ENCODE assay signal across 11 cellular contexts in the genomic region with DNA sequence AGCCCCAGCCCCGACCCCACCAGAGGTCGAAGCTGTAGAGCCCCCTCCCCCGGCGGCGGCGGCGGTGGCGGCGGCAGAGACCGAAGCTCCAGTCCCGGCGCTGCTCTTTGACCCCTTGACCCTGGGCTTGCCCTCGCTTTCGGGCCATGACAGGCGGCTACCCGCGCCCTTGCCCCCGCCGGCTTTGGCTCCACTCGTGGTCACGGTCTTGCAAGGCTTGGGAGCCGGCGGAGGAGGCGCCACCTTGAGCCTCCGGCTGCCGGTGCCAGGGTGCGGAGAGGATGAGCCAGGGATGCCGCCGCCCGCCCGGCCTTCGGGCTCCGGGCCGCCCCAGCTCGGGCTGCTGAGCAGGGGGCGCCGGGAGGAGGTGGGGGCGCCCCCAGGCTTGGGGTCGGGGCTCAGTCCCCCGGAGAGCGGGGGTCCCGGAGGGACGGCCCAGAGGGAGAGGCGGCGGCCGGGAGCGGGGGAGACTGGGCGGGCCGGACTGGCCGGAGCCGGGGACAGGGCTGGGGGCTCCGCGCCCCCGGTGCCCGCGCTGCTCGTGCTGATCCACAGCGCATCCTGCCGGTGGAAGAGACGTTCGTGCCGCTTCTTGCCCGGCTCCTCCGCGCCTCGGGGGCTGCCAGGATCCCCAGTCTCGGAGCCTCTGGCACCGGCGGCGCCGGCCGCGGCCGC. TPM values are rescaled to one million over a fixed set of nuclear protein-coding genes. Genes with fewer than 3 reads are reported as not detected.
DNase-seq lines count a peak whose midpoint lies in the region; ATAC-seq and TF ChIP-seq lines count a peak whose summit lies in the region.
"Had no signal": no experiment of that assay in that cellular context is flagged by ENCODE, and none has a peak within 500 bp of the region (broad histone marks: within the 10 kb centered on the region; RNA-seq: fewer than 3 reads in every experiment).

No MANE protein-coding gene starts in this region.

- WGBS in GM23248 (ENCODE audit: low coverage in 1 of 2, low lambda C conversion rate in 2 of 2, missing lambda C conversion rate in 2 of 2), 2 experiments: 2% methylated on average over 36 to 49 of the region's 74 CpGs
- 14% methylated on average over 74 of the region's 74 CpGs for WGBS in right cardiac atrium

- H3K9me2 ChIP-seq in GM23248 (ENCODE audit: insufficient read depth): no peaks in the 10 kb centered on the region

- TF ChIP-seq CTCF in WI38 (IDR thresholded peaks at IDR 0.05; ENCODE audit: low read depth, low read length): no peak

- H3F3A ChIP-seq in GM23248 (ENCODE audit: insufficient read depth): no peaks in the 10 kb centered on the region

- H4K20me1 ChIP-seq in GM23248 (ENCODE audit: insufficient read depth): no peaks in the 10 kb centered on the region

- H3K36me3 ChIP-seq in GM23248 (ENCODE audit: low read depth) (no peaks in the 10 kb centered on the region), skeletal muscle tissue (ENCODE audit: control insufficient read depth in 3 of 3, insufficient read depth in 3 of 3, low read length in 3 of 3) (no peaks in the 10 kb centered on the region)

- no peaks in the 10 kb centered on the region for H3K79me2 ChIP-seq in GM23248 (ENCODE audit: insufficient read depth)

- H3K9ac ChIP-seq in GM23248: no peak overlapping the region
- peak overlapping the region in 1 of 3 donors; percentile 72 for H3K9ac ChIP-seq in skeletal muscle tissue (ENCODE audit: low read depth in 1 of 3, low read length in 3 of 3)

- H3K4me2 ChIP-seq in GM23248 (ENCODE audit: unreplicated experiment): peak overlapping the region; percentile 74

- H3K4me3 ChIP-seq in GM23248 (peak overlapping the region; percentile 53), WI38 (ENCODE audit: low read depth, low read length) (peak overlapping the region; percentile 27), right cardiac atrium (ENCODE audit: low read length) (peak overlapping the region; percentile 40), skeletal muscle tissue (ENCODE audit: low read length in 3 of 3) (peak overlapping the region in 2 of 3 donors; percentile 40 to 54)

- intact Hi-C loops in right cardiac atrium (cut with DNase I): no loop called here

- ATAC-seq in right cardiac atrium (peak in 1 of 2 donors; percentile 7), GM21737 (IDR thresholded peaks at IDR 0.05; ENCODE audit: unreplicated experiment) (no peak), GM21528 (IDR thresholded peaks at IDR 0.05; ENCODE audit: low FRiP score, unreplicated experiment) (no peak)

- H3K9me3 ChIP-seq in GM23248 (ENCODE audit: low read depth) (no peaks in the 10 kb centered on the region), right cardiac atrium (ENCODE audit: control insufficient read depth, low read length) (no peaks in the 10 kb centered on the region), skeletal muscle tissue (ENCODE audit: control insufficient read depth in 3 of 3, low read length in 3 of 3) (no peaks in the 10 kb centered on the region)

- H2AFZ ChIP-seq in GM23248: no peak overlapping the region

- in situ Hi-C loops in GM23248 (cut with MboI): no loop called here
- in situ Hi-C loops in KBM-7 (cut with MboI; ENCODE audit: low pct_unique_long_range_greater_than_20kb, low sequenced_read_pairs): no loop called here

- no peak overlapping the region for H3K27ac ChIP-seq in GM23248
- no peak overlapping the region for H3K27ac ChIP-seq in right cardiac atrium (ENCODE audit: low read length)
- no peak overlapping the region for H3K27ac ChIP-seq in skeletal muscle tissue (ENCODE audit: low read depth, low read length)
- H3K27ac ChIP-seq: HL-60 had no signal

- peaks cover 40% of the 10 kb centered on the region for H3K27me3 ChIP-seq in GM23248 (replicated peaks; ENCODE audit: insufficient read depth)
- H3K27me3 ChIP-seq in right cardiac atrium (ENCODE audit: control insufficient read depth, insufficient read depth): no peaks in the 10 kb centered on the region
- H3K27me3 ChIP-seq in skeletal muscle tissue (ENCODE audit: control insufficient read depth in 3 of 3, insufficient read depth in 3 of 3, low read length in 3 of 3): peaks cover 41 to 77% (median 61%) of the 10 kb centered on the region in 3 donors

- no peaks in the 10 kb centered on the region for H3K4me1 ChIP-seq in GM23248 (ENCODE audit: insufficient read depth)
- peaks cover 11% of the 10 kb centered on the region for H3K4me1 ChIP-seq in right cardiac atrium (ENCODE audit: control insufficient read depth, insufficient read depth, low read length)
- peaks cover 18 to 34% (median 23%) of the 10 kb centered on the region in 3 donors for H3K4me1 ChIP-seq in skeletal muscle tissue (ENCODE audit: control insufficient read depth in 3 of 3, insufficient read depth in 3 of 3, low read length in 3 of 3)

- DNase-seq in GM23248 (peak; percentile 67), right cardiac atrium (peak in 1 of 3 donors; percentile 71), KBM-7 (no peak), SW480 (ENCODE audit: low spot score) (no peak)
- DNase-seq: activated T-cell treated with anti-CD3 and anti-CD28 coated beads, Interleukin-2, amount 50 U/mL, for 1 hour; OCI-M1 had no signal

RNA-seq across cellular contexts. Expression of gene AGAP2, which starts 0.9 kb away (rescaled TPM):
- total RNA-seq in GM23248 (2014; rRNA removed; shearing (Covaris generic)): under 0.01 TPM in 1 of 2 replicates, not detected in the other
- polyA plus RNA-seq in GM23248 (2016; fragmentation: Nextera tagmentation; extraction: Ambion mirVana) (0.11 TPM in 1 of 2 replicates, not detected in the other), right cardiac atrium (1.7 TPM)
- total RNA-seq in right cardiac atrium (under 1 TPM; 0.53 to 0.91 (median 0.72) TPM), skeletal muscle tissue (2.1 TPM)

RNA-seq across cellular contexts. Expression of gene TSPAN31, which starts 7.2 kb away (rescaled TPM):
- 70.8 and 112 TPM in 2 replicates for total RNA-seq in GM23248 (2014; rRNA removed; shearing (Covaris generic))
- polyA plus RNA-seq in GM23248 (2016; fragmentation: Nextera tagmentation; extraction: Ambion mirVana) (47.2 and 48.4 TPM in 2 replicates), right cardiac atrium (43.9 TPM)
- total RNA-seq in right cardiac atrium (10 to 100 TPM; 31.5 to 41.3 (median 34.5) TPM), skeletal muscle tissue (57.9 TPM)

RNA-seq across cellular contexts. Expression of gene CDK4, which starts 14.5 kb away (rescaled TPM):
- 133 and 152 TPM in 2 replicates for total RNA-seq in GM23248 (2014; rRNA removed; shearing (Covaris generic))
- polyA plus RNA-seq in GM23248 (2016; fragmentation: Nextera tagmentation; extraction: Ambion mirVana): 123 and 137 TPM in 2 replicates
- total RNA-seq in right cardiac atrium: 10 to 100 TPM; 50.9 to 53.9 (median 53.4) TPM
- 29.7 TPM for polyA plus RNA-seq in right cardiac atrium
- total RNA-seq in skeletal muscle tissue: 78.8 TPM

RNA-seq across cellular contexts. Expression of gene MARCHF9, which starts 17.3 kb away (rescaled TPM):
- total RNA-seq in GM23248 (2014; rRNA removed; shearing (Covaris generic)): 0.97 and 1.4 TPM in 2 replicates
- polyA plus RNA-seq in GM23248 (2016; fragmentation: Nextera tagmentation; extraction: Ambion mirVana) (0.18 TPM in 1 of 2 replicates, not detected in the other), right cardiac atrium (14.3 TPM)
- total RNA-seq in right cardiac atrium (10 to 100 TPM; 15.2 to 17.8 (median 16.4) TPM), skeletal muscle tissue (4.7 TPM)

RNA-seq across cellular contexts. Expression of gene CYP27B1, which starts 29.3 kb away (rescaled TPM):
- total RNA-seq in GM23248 (2014; rRNA removed; shearing (Covaris generic)): 0.86 and 1.0 TPM in 2 replicates
- polyA plus RNA-seq in GM23248 (2016; fragmentation: Nextera tagmentation; extraction: Ambion mirVana) (0.42 and 0.78 TPM in 2 replicates), right cardiac atrium (0.18 TPM)
- total RNA-seq in right cardiac atrium (under 1 TPM in 3 of 4 donors, not detected in 1; 0.12 to 0.22 (median 0.14) TPM), skeletal muscle tissue (under 0.01 TPM)
